8 cellular contexts compared by ENCODE assay signal in genomic region chr5:4879693-4880303, GRCh38.
DNase-seq lines count a peak whose midpoint lies in the region; ATAC-seq and TF ChIP-seq lines count a peak whose summit lies in the region.

No MANE protein-coding gene starts in this region.

- no peaks in the 10 kb centered on the region for H3K27me3 Mint-ChIP-seq in activated naive CD8-positive, alpha-beta T cell treated with anti-CD3 and anti-CD28 coated beads, Interleukin-2, amount 50 U/mL, for 24 hours

- H3K4me1 Mint-ChIP-seq in activated naive CD8-positive, alpha-beta T cell treated with anti-CD3 and anti-CD28 coated beads, Interleukin-2, amount 50 U/mL, for 24 hours: no peaks in the 10 kb centered on the region

- H3K36me3 Mint-ChIP-seq in activated naive CD8-positive, alpha-beta T cell treated with anti-CD3 and anti-CD28 coated beads, Interleukin-2, amount 50 U/mL, for 24 hours (ENCODE audit: low read depth): no peaks in the 10 kb centered on the region

- H3K4me3 ChIP-seq in right atrium auricular region: no peak overlapping the region

- H3K36me3 ChIP-seq in right atrium auricular region: no peaks in the 10 kb centered on the region

- no peak overlapping the region for H3K27ac ChIP-seq in right atrium auricular region

- DNase-seq in DMS153 (lab: John Stamatoyannopoulos, UW) (peak; percentile 64), NOMO-1 treated with DMSO at 0.1 percent for 48 hours (lab: John Stamatoyannopoulos, UW; ENCODE audit: unreplicated experiment) (peak; percentile 51), right atrium auricular region (ENCODE audit: low spot score) (peak; percentile 79), sciatic nerve (ENCODE audit: low spot score) (peak; percentile 88)
- peak; percentile 57 for DNase-seq in activated naive CD8-positive, alpha-beta T cell treated with anti-CD3 and anti-CD28 coated beads, Interleukin-2, amount 50 U/mL, for 24 hours

- ATAC-seq in GM19395 (IDR thresholded peaks at IDR 0.05; ENCODE audit: unreplicated experiment): peak; percentile 88
- peak; percentile 75 for ATAC-seq in HG03521 (IDR thresholded peaks at IDR 0.05; ENCODE audit: unreplicated experiment)
- ATAC-seq in activated naive CD8-positive, alpha-beta T cell treated with anti-CD3 and anti-CD28 coated beads, Interleukin-2, amount 50 U/mL, for 24 hours: no peak
- peak; percentile 86 for ATAC-seq in sciatic nerve
- ATAC-seq in GM18517 (IDR thresholded peaks at IDR 0.05; ENCODE audit: unreplicated experiment): no peak

- no peaks in the 10 kb centered on the region for H3K27me3 ChIP-seq in right atrium auricular region

- H3K4me1 ChIP-seq in right atrium auricular region: no peaks in the 10 kb centered on the region

- peak; percentile 81 to 94 for TF ChIP-seq CTCF in right atrium auricular region (IDR thresholded peaks at IDR 0.05)

- no peaks in the 10 kb centered on the region for H3K9me3 ChIP-seq in right atrium auricular region

- no peaks in the 10 kb centered on the region for H3K9me3 Mint-ChIP-seq in activated naive CD8-positive, alpha-beta T cell treated with anti-CD3 and anti-CD28 coated beads, Interleukin-2, amount 50 U/mL, for 24 hours

- intact Hi-C loops in sciatic nerve (cut with DNase I): loop anchor here (10.0 kb wide), 2 partner anchors 265 to 535 kb away; partner anchors contain the start of gene ADAMTS16

- H3K4me3 Mint-ChIP-seq in activated naive CD8-positive, alpha-beta T cell treated with anti-CD3 and anti-CD28 coated beads, Interleukin-2, amount 50 U/mL, for 24 hours: no peak overlapping the region

- H3K27ac Mint-ChIP-seq in activated naive CD8-positive, alpha-beta T cell treated with anti-CD3 and anti-CD28 coated beads, Interleukin-2, amount 50 U/mL, for 24 hours: no peak overlapping the region

Comparison
In these comparisons a context has a peak if more than half of its experiments do, and no peak if none do; other contexts are left out.
1. ATAC-seq: peak in GM19395 (single experiment), HG03521 (single experiment) and sciatic nerve (single experiment); none in activated naive CD8-positive, alpha-beta T cell treated with anti-CD3 and anti-CD28 coated beads, Interleukin-2, amount 50 U/mL, for 24 hours (single experiment) and GM18517 (single experiment).
2. Peak in every context shown above with its lines, with median percentiles within 50 percentile points of each other: DNase-seq.